In genomic region chr9:6923081-6923480, GRCh38 we compare ENCODE assay signal across 1 cellular context.
TF ChIP-seq lines count a peak whose summit lies in the region.

No MANE protein-coding gene starts in this region.

TF ChIP-seq in WTC11, 78 proteins besides CTCF, POLR2A, EP300 and RAD21 (continued from another document):
- TF ChIP-seq AR (CRISPR knock-in tag; IDR thresholded peaks at IDR 0.05): no peak
- TF ChIP-seq PREB (CRISPR knock-in tag; IDR thresholded peaks at IDR 0.05; ENCODE audit: borderline replicate concordance): no peak
- no peak for TF ChIP-seq TEAD4 (CRISPR knock-in tag; IDR thresholded peaks at IDR 0.05)
- no peak for TF ChIP-seq PRRX2 (CRISPR knock-in tag; IDR thresholded peaks at IDR 0.05)
- TF ChIP-seq ZNF671 (CRISPR knock-in tag; IDR thresholded peaks at IDR 0.05): no peak
- no peak for TF ChIP-seq ZNF263 (CRISPR knock-in tag; IDR thresholded peaks at IDR 0.05; ENCODE audit: low read depth)
